Comparison of ENCODE assay signal across 22 cellular contexts in the genomic region with DNA sequence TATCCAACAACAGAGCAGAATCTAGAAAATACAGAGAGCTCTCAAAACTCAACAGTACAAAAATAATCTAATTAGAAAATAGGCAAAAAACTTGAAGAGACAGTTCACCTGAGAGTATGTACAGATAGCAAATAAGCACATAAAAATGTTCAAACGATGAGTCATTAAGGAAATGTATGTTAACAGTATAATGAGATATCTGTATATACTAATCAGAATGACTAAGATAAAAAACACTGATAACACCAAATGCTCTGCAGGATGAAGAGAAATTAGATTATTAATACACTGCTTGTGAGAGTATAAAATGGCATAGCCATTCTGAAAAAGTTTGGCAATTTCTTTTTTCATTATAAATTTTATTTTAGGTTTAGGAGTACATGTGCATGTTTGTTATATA.
"Had no signal": no experiment of that assay in that cellular context is flagged by ENCODE, and none has a peak within 500 bp of the region (broad histone marks: within the 10 kb centered on the region; RNA-seq: fewer than 3 reads in every experiment).

No MANE protein-coding gene starts in this region.

- H3K4me1 Mint-ChIP-seq: IgD-negative memory B cell had no signal

- H3K27me3 Mint-ChIP-seq: IgD-negative memory B cell had no signal

- H3K36me3 Mint-ChIP-seq: IgD-negative memory B cell had no signal

- H3K4me3 ChIP-seq: K562, MG63 had no signal

- H3K27me3 ChIP-seq: MG63 had no signal

- H3K27ac ChIP-seq: HL-60, KMS-11 had no signal

- H3K27ac Mint-ChIP-seq: IgD-negative memory B cell had no signal

- H3K9me3 ChIP-seq: MG63, SK-N-SH had no signal

- H3K4me3 Mint-ChIP-seq: IgD-negative memory B cell had no signal

- DNase-seq: MG63, NCI-H1092, NCI-H1105 treated with DMSO at 0.1 percent for 48 hours, NCI-H1417 treated with DMSO at 0.1 percent for 48 hours, NCI-H146, NCI-H1694 treated with DMSO at 0.1 percent for 48 hours, NCI-H1930, NCI-H2081, NCI-H2107, NCI-H2227 treated with DMSO at 0.1 percent for 48 hours, NCI-H510A, NCI-H524 treated with DMSO at 0.1 percent for 48 hours, NCI-H69, NCI-H774, SHP77, SK-N-SH, SW 1271 had no signal

- ATAC-seq: K562, Panc1 had no signal

- H3K36me3 ChIP-seq: MG63 had no signal
